1 cellular context compared by ENCODE assay signal in the genomic region with DNA sequence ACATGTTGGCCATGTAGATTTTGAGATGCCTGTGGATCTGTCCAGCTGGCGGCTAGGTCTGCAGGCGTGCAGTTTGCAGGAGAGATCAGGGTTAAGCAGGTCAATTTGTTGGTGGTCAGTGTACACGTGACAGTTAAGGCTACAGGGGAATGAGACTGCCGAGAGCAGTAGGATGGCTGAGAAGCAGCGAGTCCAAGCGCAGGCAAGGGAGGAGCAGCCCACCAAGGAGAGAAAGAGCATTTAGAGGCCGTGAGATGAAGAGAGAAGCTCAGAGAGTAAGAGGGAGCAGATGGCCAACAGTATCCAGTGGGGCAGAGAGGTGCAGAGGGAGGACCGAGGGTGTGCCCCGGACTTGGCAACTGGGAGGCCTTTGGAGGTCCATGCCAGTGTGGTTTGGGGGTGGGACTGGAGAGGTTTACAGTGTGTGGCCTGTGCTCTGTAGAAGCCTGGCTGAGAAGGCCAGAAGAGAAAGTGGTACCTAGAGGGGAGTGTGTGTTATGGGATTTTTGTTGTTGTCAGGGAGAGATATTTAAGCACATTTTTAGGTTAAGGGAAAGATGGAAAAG.
TF ChIP-seq lines count a peak whose summit lies in the region.

No MANE protein-coding gene starts in this region.

TF ChIP-seq in H1, 55 proteins besides CTCF, POLR2A, EP300 and RAD21:
- TF ChIP-seq GTF2F1 (IDR thresholded peaks at IDR 0.05; ENCODE audit: borderline replicate concordance, low read depth, low read length) (no peak), SP1 (IDR thresholded peaks at IDR 0.05; ENCODE audit: low read depth, low read length) (no peak), SRF (IDR thresholded peaks at IDR 0.05; ENCODE audit: low read depth, low read length) (no peak), TCF12 (IDR thresholded peaks at IDR 0.05; ENCODE audit: low read depth, low read length) (no peak), RNF2 (IDR thresholded peaks at IDR 0.05; ENCODE audit: borderline replicate concordance, low read depth, low read length, missing control alignments, poor library complexity, severe bottlenecking) (no peak), FOSL1 (IDR thresholded peaks at IDR 0.05; ENCODE audit: insufficient read depth, low read depth, low read length) (no peak), CBX8 (IDR thresholded peaks at IDR 0.05; ENCODE audit: borderline replicate concordance, low read depth, low read length) (no peak), POU5F1 (IDR thresholded peaks at IDR 0.05; ENCODE audit: low read depth, low read length) (no peak), EGR1 (IDR thresholded peaks at IDR 0.05; ENCODE audit: borderline replicate concordance, low read depth, low read length) (no peak), KDM4A (IDR thresholded peaks at IDR 0.05; ENCODE audit: low read depth, low read length, severe bottlenecking) (no peak)
- TF ChIP-seq, protein P1, sequence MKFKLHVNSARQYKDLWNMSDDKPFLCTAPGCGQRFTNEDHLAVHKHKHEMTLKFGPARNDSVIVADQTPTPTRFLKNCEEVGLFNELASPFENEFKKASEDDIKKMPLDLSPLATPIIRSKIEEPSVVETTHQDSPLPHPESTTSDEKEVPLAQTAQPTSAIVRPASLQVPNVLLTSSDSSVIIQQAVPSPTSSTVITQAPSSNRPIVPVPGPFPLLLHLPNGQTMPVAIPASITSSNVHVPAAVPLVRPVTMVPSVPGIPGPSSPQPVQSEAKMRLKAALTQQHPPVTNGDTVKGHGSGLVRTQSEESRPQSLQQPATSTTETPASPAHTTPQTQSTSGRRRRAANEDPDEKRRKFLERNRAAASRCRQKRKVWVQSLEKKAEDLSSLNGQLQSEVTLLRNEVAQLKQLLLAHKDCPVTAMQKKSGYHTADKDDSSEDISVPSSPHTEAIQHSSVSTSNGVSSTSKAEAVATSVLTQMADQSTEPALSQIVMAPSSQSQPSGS (IDR thresholded peaks at IDR 0.05; ENCODE audit: low read length) = no peak
- TF ChIP-seq, protein P2, sequence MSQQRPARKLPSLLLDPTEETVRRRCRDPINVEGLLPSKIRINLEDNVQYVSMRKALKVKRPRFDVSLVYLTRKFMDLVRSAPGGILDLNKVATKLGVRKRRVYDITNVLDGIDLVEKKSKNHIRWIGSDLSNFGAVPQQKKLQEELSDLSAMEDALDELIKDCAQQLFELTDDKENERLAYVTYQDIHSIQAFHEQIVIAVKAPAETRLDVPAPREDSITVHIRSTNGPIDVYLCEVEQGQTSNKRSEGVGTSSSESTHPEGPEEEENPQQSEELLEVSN (IDR thresholded peaks at IDR 0.05) = no peak
